20 cellular contexts compared by ENCODE assay signal in the genomic region with DNA sequence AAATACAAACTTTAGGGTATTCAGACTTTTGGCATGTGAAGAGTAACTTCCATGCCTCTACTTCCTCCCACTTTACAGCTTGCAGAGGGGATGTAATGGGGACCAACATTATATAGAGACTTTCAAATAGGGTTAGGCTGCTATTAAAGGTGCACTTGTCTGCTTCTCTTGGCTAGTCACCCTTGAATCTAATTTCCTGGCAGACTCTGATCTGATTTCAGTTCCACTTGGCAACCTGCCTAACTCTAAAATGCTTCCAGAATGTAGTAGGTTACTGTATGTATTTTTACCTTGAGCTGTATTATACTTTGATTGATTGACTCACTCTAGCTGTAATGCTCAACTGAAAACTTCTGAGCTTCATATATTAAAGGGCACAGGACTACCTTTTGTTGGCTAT.
DNase-seq lines count a peak whose midpoint lies in the region; ATAC-seq and TF ChIP-seq lines count a peak whose summit lies in the region.
"Had no signal": no experiment of that assay in that cellular context is flagged by ENCODE, and none has a peak within 500 bp of the region (broad histone marks: within the 10 kb centered on the region; RNA-seq: fewer than 3 reads in every experiment).

No MANE protein-coding gene starts in this region.

- TF ChIP-seq CTCF in DOHH2 (IDR thresholded peaks at IDR 0.05; ENCODE audit: low read depth, low read length, poor library complexity, severe bottlenecking): no peak

- H3K9me3 ChIP-seq in DOHH2 (ENCODE audit: control insufficient read depth, insufficient read depth, low read length): no peaks in the 10 kb centered on the region
- H3K9me3 ChIP-seq: ovary, sigmoid colon, tibial artery had no signal

- H3K9me2 ChIP-seq in DOHH2 (replicated peaks; ENCODE audit: control insufficient read depth, low read length): no peaks in the 10 kb centered on the region

- H4K20me1 ChIP-seq in DOHH2 (ENCODE audit: control insufficient read depth, insufficient read depth, low read depth, low read length): no peaks in the 10 kb centered on the region

- H3K4me1 Mint-ChIP-seq in memory B cell: peaks cover 10% of the 10 kb centered on the region
- H3K4me1 Mint-ChIP-seq: naive thymus-derived CD8-positive, alpha-beta T cell had no signal

- peak overlapping the region; percentile 60 for H3K4me2 ChIP-seq in DOHH2 (ENCODE audit: low read length)
- H3K4me2 ChIP-seq: hepatocyte had no signal

- H3K27me3 ChIP-seq in DOHH2 (ENCODE audit: control insufficient read depth, low read length): no peaks in the 10 kb centered on the region
- H3K27me3 ChIP-seq: cardiac muscle cell, hepatocyte, ovary, sigmoid colon, tibial artery had no signal

- peaks cover 7% of the 10 kb centered on the region; the same call in 1 of the 2 replicates for H3K36me3 ChIP-seq in DOHH2 (ENCODE audit: control insufficient read depth, low read length)
- H3K36me3 ChIP-seq: cardiac muscle cell, ovary, sigmoid colon, tibial artery had no signal

- ATAC-seq in GM21786 (IDR thresholded peaks at IDR 0.05; ENCODE audit: unreplicated experiment) (peak; percentile 60), memory B cell (ENCODE audit: low read depth) (peak; percentile 57), HG03159 (IDR thresholded peaks at IDR 0.05; ENCODE audit: unreplicated experiment) (no peak), HG02610 (IDR thresholded peaks at IDR 0.05; ENCODE audit: unreplicated experiment) (no peak)
- ATAC-seq: naive thymus-derived CD8-positive, alpha-beta T cell had no signal

- H3F3A ChIP-seq in DOHH2 (ENCODE audit: control insufficient read depth, insufficient read depth): peaks cover 4% of the 10 kb centered on the region

- H3K4me3 Mint-ChIP-seq in memory B cell: no peak overlapping the region
- H3K4me3 Mint-ChIP-seq: IgD-negative memory B cell; naive thymus-derived CD8-positive, alpha-beta T cell had no signal

- DNase-seq in NCI-H345 (lab: John Stamatoyannopoulos, UW) (peak; percentile 63), memory B cell (ENCODE audit: low spot score in 2 of 2) (no peak), NCI-H2081 treated with DMSO at 0.1 percent for 48 hours (lab: John Stamatoyannopoulos, UW) (no peak)
- DNase-seq: activated gamma-delta T cell treated with Interleukin-2 at 50 U/mL for 16 hours; amniotic stem cell; HCEC 1CT; mesenchymal stem cell; MM.1S; naive thymus-derived CD8-positive, alpha-beta T cell; ovary; sigmoid colon; stimulated activated naive CD4-positive, alpha-beta T cell; tibial artery had no signal

- peaks cover 1% of the 10 kb centered on the region for H3K9me3 Mint-ChIP-seq in memory B cell
- H3K9me3 Mint-ChIP-seq: IgD-negative memory B cell had no signal

- no peaks in the 10 kb centered on the region for H3K36me3 Mint-ChIP-seq in memory B cell
- H3K36me3 Mint-ChIP-seq: naive thymus-derived CD8-positive, alpha-beta T cell had no signal

- peak overlapping the region; percentile 84 for H3K27ac ChIP-seq in DOHH2 (ENCODE audit: low read depth, low read length)
- H3K27ac ChIP-seq: cardiac muscle cell, hepatocyte, ovary, sigmoid colon, tibial artery had no signal

- H3K27me3 Mint-ChIP-seq in memory B cell: no peaks in the 10 kb centered on the region
- H3K27me3 Mint-ChIP-seq: IgD-negative memory B cell; naive thymus-derived CD8-positive, alpha-beta T cell had no signal

- H3K79me2 ChIP-seq in DOHH2 (ENCODE audit: control insufficient read depth, low read length): no peaks in the 10 kb centered on the region
- H3K79me2 ChIP-seq: hepatocyte had no signal

- no peak overlapping the region for H3K27ac Mint-ChIP-seq in memory B cell
- H3K27ac Mint-ChIP-seq: IgD-negative memory B cell; naive thymus-derived CD8-positive, alpha-beta T cell had no signal

- peaks cover 61% of the 10 kb centered on the region for H3K4me1 ChIP-seq in DOHH2 (ENCODE audit: control insufficient read depth, low read length)
- H3K4me1 ChIP-seq: sigmoid colon, tibial artery had no signal

- H3K4me3 ChIP-seq in DOHH2 (ENCODE audit: low read length): peak overlapping the region; percentile 43
- H3K4me3 ChIP-seq: cardiac muscle cell, hepatocyte, ovary, sigmoid colon, tibial artery had no signal

Comparison
In these comparisons a context has a peak if more than half of its experiments do, and no peak if none do; other contexts are left out.
1. ATAC-seq: peak in GM21786 (single experiment) and memory B cell (single experiment); none in HG03159 (single experiment) and HG02610 (single experiment).